Comparison of ENCODE assay signal across 13 cellular contexts in genomic region chr6:45655630-45656422, GRCh38.
DNase-seq lines count a peak whose midpoint lies in the region; ATAC-seq and TF ChIP-seq lines count a peak whose summit lies in the region.
"Had no signal": no experiment of that assay in that cellular context is flagged by ENCODE, and none has a peak within 500 bp of the region (broad histone marks: within the 10 kb centered on the region; RNA-seq: fewer than 3 reads in every experiment).

No MANE protein-coding gene starts in this region.

- peaks cover 8% of the 10 kb centered on the region for H3F3A ChIP-seq in PC-3 (ENCODE audit: low read length, unreplicated experiment)

- CTCF ChIA-PET in PC-3 (lab: Charles Lee): interaction anchor here (0.6 to 0.9 kb wide), 2 partner anchors 48 to 59 kb away, joined by 5 read pairs; no protein-coding TSS in a partner anchor
- CTCF ChIA-PET in CD4-positive, alpha-beta T cell (lab: Charles Lee): no interaction called here

- peak overlapping the region; percentile 77 for H3K9ac ChIP-seq in PC-3 (ENCODE audit: low read length)

- peak overlapping the region; percentile 98 for H3K27ac ChIP-seq in PC-3 (ENCODE audit: low read length)
- no peak overlapping the region for H3K27ac ChIP-seq in CD4-positive, alpha-beta T cell (ENCODE audit: low read depth, low read length)
- H3K27ac ChIP-seq: neutrophil, uterus had no signal

- no peak overlapping the region for H2AFZ ChIP-seq in PC-3 (ENCODE audit: low read length)

- no peaks in the 10 kb centered on the region for H3K9me3 ChIP-seq in PC-3 (ENCODE audit: low read length)
- no peaks in the 10 kb centered on the region for H3K9me3 ChIP-seq in CD4-positive, alpha-beta T cell (ENCODE audit: control insufficient read depth, low read length)
- H3K9me3 ChIP-seq: neutrophil, uterus had no signal

- TF ChIP-seq CTCF in PC-3 (conservative IDR thresholded peaks at IDR 0.05; ENCODE audit: low read depth, low read length) (no peak), osteocyte (IDR thresholded peaks at IDR 0.05) (no peak)
- TF ChIP-seq CTCF in CD4-positive, alpha-beta T cell (IDR thresholded peaks at IDR 0.05): no peak

- no peaks in the 10 kb centered on the region for H3K27me3 ChIP-seq in PC-3 (ENCODE audit: low read length)
- no peaks in the 10 kb centered on the region for H3K27me3 ChIP-seq in CD4-positive, alpha-beta T cell (ENCODE audit: control insufficient read depth, insufficient read depth, low read length)
- H3K27me3 ChIP-seq: uterus had no signal

- H3K9me2 ChIP-seq in PC-3 (replicated peaks; ENCODE audit: low read length): no peaks in the 10 kb centered on the region

- POLR2A ChIA-PET in PC-3 (lab: Charles Lee; ENCODE audit: unreplicated experiment): interaction anchor here (0.7 to 1.0 kb wide), 2 partner anchors 47 to 170 kb away, joined by 6 read pairs; no protein-coding TSS in a partner anchor
- POLR2A ChIA-PET in CD4-positive, alpha-beta T cell (lab: Charles Lee): no interaction called here

- H3K4me2 ChIP-seq in PC-3 (ENCODE audit: low read length): peak overlapping the region; percentile 57

- H3K4me1 ChIP-seq in PC-3 (ENCODE audit: insufficient read depth, low read length): peaks cover 72% of the 10 kb centered on the region
- H3K4me1 ChIP-seq: uterus had no signal

- ATAC-seq in PC-3 (peak; percentile 91), HG02885 (IDR thresholded peaks at IDR 0.05; ENCODE audit: poor library complexity, unreplicated experiment) (no peak)
- no peak for ATAC-seq in CD4-positive, alpha-beta T cell (ENCODE audit: poor library complexity)

- H3K79me2 ChIP-seq in PC-3 (ENCODE audit: low read length): no peaks in the 10 kb centered on the region

- H3K4me3 ChIP-seq in PC-3 (ENCODE audit: low read length): peak overlapping the region; percentile 3; the same call in 1 of the 2 replicates
- H3K4me3 ChIP-seq: uterus had no signal

- intact Hi-C loops in PC-3 (cut with micrococcal nuclease): loop anchor here (1.0 to 5.0 kb wide), 5 partner anchors 47 to 234 kb away; no protein-coding TSS in a partner anchor
- intact Hi-C loops in CD4-positive, alpha-beta T cell (cut with DNase I, micrococcal nuclease): no loop called here

- no TSS peak for BruUV-seq in PC-3 (replicated peaks; lab: Mats Ljungman, UMichigan)

- no peaks in the 10 kb centered on the region for H3K27me3 Mint-ChIP-seq in osteocyte (ENCODE audit: unreplicated experiment)
- H3K27me3 Mint-ChIP-seq in CD4-positive, alpha-beta T cell: no peaks in the 10 kb centered on the region

- no peaks in the 10 kb centered on the region for H3K36me3 Mint-ChIP-seq in osteocyte (ENCODE audit: unreplicated experiment)
- H3K36me3 Mint-ChIP-seq in CD4-positive, alpha-beta T cell (ENCODE audit: low read depth): no peaks in the 10 kb centered on the region

- no peaks in the 10 kb centered on the region for H4K20me1 ChIP-seq in PC-3 (ENCODE audit: low read length)

- peak overlapping the region; percentile 87 for H3K27ac Mint-ChIP-seq in osteocyte (ENCODE audit: unreplicated experiment)
- H3K27ac Mint-ChIP-seq in CD4-positive, alpha-beta T cell: no peak overlapping the region

- H3K4me3 Mint-ChIP-seq in osteocyte (ENCODE audit: unreplicated experiment): peak overlapping the region; percentile 12
- H3K4me3 Mint-ChIP-seq in CD4-positive, alpha-beta T cell: no peak overlapping the region

- H3K9me3 Mint-ChIP-seq in osteocyte (ENCODE audit: unreplicated experiment): no peaks in the 10 kb centered on the region
- no peaks in the 10 kb centered on the region for H3K9me3 Mint-ChIP-seq in CD4-positive, alpha-beta T cell

- DNase-seq in EL (peak; percentile 100), PC-3 (peak; percentile 98), epidermal melanocyte (ENCODE audit: insufficient read length, low spot score) (peak; percentile 78), osteocyte (ENCODE audit: extremely low spot score, unreplicated experiment) (no peak), inferior parietal cortex (ENCODE audit: extremely low spot score) (no peak), hippocampal formation (lab: John Stamatoyannopoulos, UW) (no peak)
- DNase-seq in CD4-positive, alpha-beta T cell: no peak
- DNase-seq: activated T-cell treated with anti-CD3 and anti-CD28 coated beads, Interleukin-2, amount 50 U/mL, for 1 hour; DND-41; T-helper 1 cell; uterus had no signal

- no peaks in the 10 kb centered on the region for H3K36me3 ChIP-seq in PC-3 (ENCODE audit: low read depth, low read length)
- H3K36me3 ChIP-seq: neutrophil, uterus had no signal

- H3K4me1 Mint-ChIP-seq in osteocyte (ENCODE audit: unreplicated experiment): peaks cover 63% of the 10 kb centered on the region
- H3K4me1 Mint-ChIP-seq in CD4-positive, alpha-beta T cell (ENCODE audit: low read depth): peaks cover 19% of the 10 kb centered on the region

Comparison
In these comparisons a context has a peak if more than half of its experiments do, and no peak if none do; other contexts are left out.
1. DNase-seq: peak in EL (single experiment), PC-3 (single experiment) and epidermal melanocyte (single experiment); none in osteocyte (single experiment), inferior parietal cortex (single experiment), hippocampal formation (0 of 2) and CD4-positive, alpha-beta T cell (0 of 10).